In genomic region chr4:11722218-11722617, GRCh38 we compare ENCODE assay signal across 22 cellular contexts.
A peak's percentile ranks its signal among the peaks of the same experiment; 100 is the strongest.
DNase-seq lines count a peak whose midpoint lies in the region; ATAC-seq, FAIRE-seq and TF ChIP-seq lines count a peak whose summit lies in the region.
"Had no signal": no experiment of that assay in that cellular context is flagged by ENCODE, and none has a peak within 500 bp of the region (broad histone marks: within the 10 kb centered on the region; RNA-seq: fewer than 3 reads in every experiment).

No MANE protein-coding gene starts in this region.

- DNase-seq in DMS53 (lab: John Stamatoyannopoulos, UW): peak; percentile 47
- no peak for DNase-seq in DMS53 treated with DMSO at 0.1 percent for 48 hours (lab: John Stamatoyannopoulos, UW; ENCODE audit: unreplicated experiment)
- peak; percentile 38 for DNase-seq in hepatocyte (ENCODE audit: low spot score)
- DNase-seq in small intestine: peak; percentile 36
- no peak for DNase-seq in uterus
- DNase-seq in left lobe of liver (ENCODE audit: low spot score): no peak
- DNase-seq: Caco-2; CD4-positive, CD25-positive, alpha-beta regulatory T cell; CD8-positive, alpha-beta T cell; DMS153; DMS79 treated with DMSO at 0.1 percent for 48 hours; GF-D8; GOT3; HFFc6 had no signal

- no peaks in the 10 kb centered on the region for H3K9me3 ChIP-seq in hepatocyte (ENCODE audit: low read depth)
- H3K9me3 ChIP-seq in small intestine (ENCODE audit: control insufficient read depth, low read depth): no peaks in the 10 kb centered on the region
- no peaks in the 10 kb centered on the region for H3K9me3 ChIP-seq in uterus
- H3K9me3 ChIP-seq: BLaER1, Caco-2, HAP-1 had no signal

- H3K27me3 ChIP-seq in hepatocyte: no peaks in the 10 kb centered on the region
- H3K27me3 ChIP-seq in small intestine (ENCODE audit: control insufficient read depth in 2 of 2, insufficient read depth in 2 of 2, low read length in 2 of 2): no peaks in the 10 kb centered on the region
- no peaks in the 10 kb centered on the region for H3K27me3 ChIP-seq in uterus
- H3K27me3 ChIP-seq: BLaER1 had no signal

- no peaks in the 10 kb centered on the region for H3K9me2 ChIP-seq in hepatocyte (replicated peaks; ENCODE audit: insufficient read depth)

- no peak for ATAC-seq in left lobe of liver
- ATAC-seq: CD8-positive, alpha-beta T cell had no signal

- H2AFZ ChIP-seq in hepatocyte: no peak overlapping the region

- TF ChIP-seq POLR2A in uterus (IDR thresholded peaks at IDR 0.05): no peak

- peaks cover 4% of the 10 kb centered on the region for H3K4me1 ChIP-seq in hepatocyte (ENCODE audit: insufficient read depth)
- no peaks in the 10 kb centered on the region for H3K4me1 ChIP-seq in small intestine (ENCODE audit: control insufficient read depth in 2 of 2, insufficient read depth in 1 of 2, low read depth in 1 of 2, low read length in 1 of 2)
- H3K4me1 ChIP-seq in uterus: no peaks in the 10 kb centered on the region
- H3K4me1 ChIP-seq: BLaER1, Caco-2, HAP-1 had no signal

- no peak for TF ChIP-seq CTCF in hepatocyte (IDR thresholded peaks at IDR 0.05; ENCODE audit: poor library complexity)
- TF ChIP-seq CTCF in uterus (IDR thresholded peaks at IDR 0.05): no peak

- H3K27ac ChIP-seq in hepatocyte (peak overlapping the region; percentile 69), small intestine (ENCODE audit: low read depth in 1 of 2, low read length in 1 of 2) (no peak overlapping the region), uterus (no peak overlapping the region)
- H3K27ac ChIP-seq: 22Rv1, BLaER1, C4-2B had no signal

- 74% methylated on average over 4 of the region's 4 CpGs for WGBS in hepatocyte (ENCODE audit: low lambda C conversion rate, missing lambda C conversion rate)
- 35 to 77% (median 52%) methylated on average over 4 of the region's 4 CpGs for WGBS in small intestine, 3 donors

- H3K36me3 ChIP-seq in hepatocyte (replicated peaks; ENCODE audit: insufficient read depth, low read depth) (no peaks in the 10 kb centered on the region), small intestine (ENCODE audit: control insufficient read depth in 2 of 2, insufficient read depth in 2 of 2, low read length in 2 of 2) (no peaks in the 10 kb centered on the region), uterus (peaks cover 0 to 3% of the 10 kb centered on the region in 2 donors)
- H3K36me3 ChIP-seq: BLaER1, HAP-1 had no signal

- no peak overlapping the region for H3K4me2 ChIP-seq in hepatocyte
- H3K4me2 ChIP-seq: BLaER1 had no signal

- intact Hi-C loops in uterus (cut with DNase I; ENCODE audit: low total_unique reads): no loop called here

- no peak for FAIRE-seq in small intestine (lab: Jason Lieb, UNC)
- FAIRE-seq: A204.1, GM12891, GM18507, H54 had no signal

- H3K79me2 ChIP-seq in hepatocyte: no peaks in the 10 kb centered on the region

- H3K4me3 ChIP-seq in hepatocyte (no peak overlapping the region), small intestine (ENCODE audit: low read depth in 1 of 2, low read length in 2 of 2) (no peak overlapping the region), uterus (no peak overlapping the region)
- H3K4me3 ChIP-seq: BLaER1, HAP-1 had no signal

- H4K20me1 ChIP-seq in hepatocyte (ENCODE audit: insufficient read depth, poor library complexity, severe bottlenecking): no peaks in the 10 kb centered on the region
- H4K20me1 ChIP-seq: BLaER1 had no signal

Comparison
In these comparisons a context has a peak if more than half of its experiments do, and no peak if none do; other contexts are left out.
1. DNase-seq: peak in DMS53 (single experiment), hepatocyte (single experiment) and small intestine (single experiment); none in DMS53 treated with DMSO at 0.1 percent for 48 hours (single experiment), uterus (0 of 2) and left lobe of liver (single experiment).